In the genomic region with DNA sequence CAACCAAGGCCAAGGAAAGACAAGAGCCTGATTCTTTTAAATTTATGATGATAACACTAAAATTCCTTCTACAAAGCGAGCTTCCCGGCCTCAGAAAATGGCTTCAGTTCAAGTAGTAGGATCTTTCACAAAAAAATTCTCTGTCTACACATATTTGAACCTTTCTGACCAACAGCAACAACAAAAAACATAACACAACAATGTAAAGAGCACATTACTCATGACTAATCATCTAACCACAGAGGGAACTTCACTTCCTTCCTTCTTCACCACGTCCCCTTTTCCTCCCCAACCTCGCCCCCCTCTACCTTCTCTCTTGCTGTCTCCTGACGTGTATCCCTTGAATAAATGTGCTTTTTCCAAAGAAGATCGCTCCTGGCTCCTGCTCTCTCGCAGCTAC, we compare ENCODE assay signal across 12 cellular contexts.
A peak's percentile ranks its signal among the peaks of the same experiment; 100 is the strongest.
DNase-seq lines count a peak whose midpoint lies in the region; ATAC-seq and TF ChIP-seq lines count a peak whose summit lies in the region.
"Had no signal": no experiment of that assay in that cellular context is flagged by ENCODE, and none has a peak within 500 bp of the region (broad histone marks: within the 10 kb centered on the region; RNA-seq: fewer than 3 reads in every experiment).

No MANE protein-coding gene starts in this region.

- no peak for ATAC-seq in GM21723 (IDR thresholded peaks at IDR 0.05; ENCODE audit: unreplicated experiment)
- no peak for ATAC-seq in CD8-positive, alpha-beta T cell
- ATAC-seq: Panc1; stimulated activated naive CD8-positive, alpha-beta T cell treated with anti-CD3 and anti-CD28 coated beads, Interleukin-15, Interleukin-2, amounts not matched to agents 100 U/mL and 50 U/mL, for 24 hours had no signal

- 35% methylated on average over 7 of the region's 7 CpGs for WGBS in thymus

- H3K4me3 ChIP-seq in SJCRH30 (no peak overlapping the region), fibroblast of mammary gland (ENCODE audit: control insufficient read depth, low read depth, low read length) (no peak overlapping the region), thymus (ENCODE audit: low read length) (no peak overlapping the region)
- H3K4me3 ChIP-seq in CD8-positive, alpha-beta T cell (ENCODE audit: low read depth, low read length) = no peak overlapping the region

- H3K36me3 ChIP-seq in SJCRH30 (no peaks in the 10 kb centered on the region), thymus (ENCODE audit: control insufficient read depth, insufficient read depth) (no peaks in the 10 kb centered on the region)
- no peaks in the 10 kb centered on the region for H3K36me3 ChIP-seq in CD8-positive, alpha-beta T cell (ENCODE audit: insufficient read depth, low read length)

- POLR2A ChIA-PET in CD8-positive, alpha-beta T cell (lab: Charles Lee) = no interaction called here

- H3K36me3 Mint-ChIP-seq in activated T-helper 2 cell treated with anti-CD3 and anti-CD28 coated beads, Interferon-gamma antibody, Interleukin-2, Interleukin-4, amounts not matched to agents 10 μg/mL and 5 μg/mL and 100 μg/mL, durations not matched to agents 14 hours and 24 hours and 36 hours (ENCODE audit: low read depth) = peaks cover 6% of the 10 kb centered on the region
- peaks cover 2% of the 10 kb centered on the region for H3K36me3 Mint-ChIP-seq in CD8-positive, alpha-beta T cell

- H3K9me3 Mint-ChIP-seq in activated T-helper 2 cell treated with anti-CD3 and anti-CD28 coated beads, Interferon-gamma antibody, Interleukin-2, Interleukin-4, amounts not matched to agents 10 μg/mL and 5 μg/mL and 100 μg/mL, durations not matched to agents 14 hours and 24 hours and 36 hours = peaks cover 40% of the 10 kb centered on the region
- peaks cover 31% of the 10 kb centered on the region for H3K9me3 Mint-ChIP-seq in CD8-positive, alpha-beta T cell

- CTCF ChIA-PET in CD8-positive, alpha-beta T cell (lab: Charles Lee) = interaction anchor here (1.3 kb wide), 1 partner anchor 14 kb away, joined by 4 read pairs; no protein-coding TSS in a partner anchor

- H3K27ac ChIP-seq in SJCRH30 = peak overlapping the region; percentile 44
- H3K27ac ChIP-seq in thymus (ENCODE audit: low read depth) = peak overlapping the region; percentile 72
- no peak overlapping the region for H3K27ac ChIP-seq in CD8-positive, alpha-beta T cell (ENCODE audit: low read depth, low read length)
- H3K27ac ChIP-seq: VCaP had no signal

- peaks cover 9% of the 10 kb centered on the region; the same call in 1 of the 2 replicates for H3K4me1 ChIP-seq in SJCRH30
- H3K4me1 ChIP-seq in thymus (ENCODE audit: control insufficient read depth, insufficient read depth, low read length) = no peaks in the 10 kb centered on the region
- H3K4me1 ChIP-seq in CD8-positive, alpha-beta T cell (ENCODE audit: insufficient read depth, low read length) = peaks cover 6% of the 10 kb centered on the region

- peak; percentile 84 for DNase-seq in HT1080 (ENCODE audit: low read depth)
- peak; percentile 9 to 39 for DNase-seq in SJCRH30
- peak; percentile 84 for DNase-seq in fibroblast of mammary gland (ENCODE audit: low read depth)
- no peak for DNase-seq in activated T-helper 2 cell treated with anti-CD3 and anti-CD28 coated beads, Interferon-gamma antibody, Interleukin-2, Interleukin-4, amounts not matched to agents 10 μg/mL and 5 μg/mL and 100 μg/mL, durations not matched to agents 14 hours and 24 hours and 36 hours (ENCODE audit: low spot score)
- no peak for DNase-seq in CD8-positive, alpha-beta T cell
- DNase-seq: aorta; stimulated activated CD4-positive, alpha-beta T cell treated with anti-CD3 and anti-CD28 coated beads, Interleukin-1b, Interleukin-23, amount 100 ng/mL, for 48 hours; stimulated activated naive CD8-positive, alpha-beta T cell treated with anti-CD3 and anti-CD28 coated beads, Interleukin-15, Interleukin-2, amounts not matched to agents 100 U/mL and 50 U/mL, for 24 hours had no signal

- H3K27me3 ChIP-seq in SJCRH30 = no peaks in the 10 kb centered on the region
- no peaks in the 10 kb centered on the region for H3K27me3 ChIP-seq in thymus (ENCODE audit: control insufficient read depth, insufficient read depth)
- H3K27me3 ChIP-seq in CD8-positive, alpha-beta T cell (ENCODE audit: insufficient read depth, low read length) = no peaks in the 10 kb centered on the region

- peaks cover 31% of the 10 kb centered on the region for H3K27me3 Mint-ChIP-seq in activated T-helper 2 cell treated with anti-CD3 and anti-CD28 coated beads, Interferon-gamma antibody, Interleukin-2, Interleukin-4, amounts not matched to agents 10 μg/mL and 5 μg/mL and 100 μg/mL, durations not matched to agents 14 hours and 24 hours and 36 hours (ENCODE audit: low read depth)
- H3K27me3 Mint-ChIP-seq in CD8-positive, alpha-beta T cell (ENCODE audit: low read depth) = peaks cover 18% of the 10 kb centered on the region

- TF ChIP-seq CTCF in fibroblast of mammary gland (conservative IDR thresholded peaks at IDR 0.05; ENCODE audit: control insufficient read depth, insufficient read depth, low read depth, low read length) = no peak
- TF ChIP-seq CTCF in CD8-positive, alpha-beta T cell (IDR thresholded peaks at IDR 0.05) = no peak

- intact Hi-C loops in activated T-helper 2 cell treated with anti-CD3 and anti-CD28 coated beads, Interferon-gamma antibody, Interleukin-2, Interleukin-4, amounts not matched to agents 10 μg/mL and 5 μg/mL and 100 μg/mL, durations not matched to agents 14 hours and 24 hours and 36 hours (cut with micrococcal nuclease) = no loop called here
- intact Hi-C loops in CD8-positive, alpha-beta T cell (cut with DNase I, micrococcal nuclease) = no loop called here

- peaks cover 12% of the 10 kb centered on the region for H3K4me1 Mint-ChIP-seq in activated T-helper 2 cell treated with anti-CD3 and anti-CD28 coated beads, Interferon-gamma antibody, Interleukin-2, Interleukin-4, amounts not matched to agents 10 μg/mL and 5 μg/mL and 100 μg/mL, durations not matched to agents 14 hours and 24 hours and 36 hours (ENCODE audit: low read depth)
- peaks cover 9% of the 10 kb centered on the region for H3K4me1 Mint-ChIP-seq in CD8-positive, alpha-beta T cell (ENCODE audit: low read depth)

- no peak overlapping the region for H3K27ac Mint-ChIP-seq in activated T-helper 2 cell treated with anti-CD3 and anti-CD28 coated beads, Interferon-gamma antibody, Interleukin-2, Interleukin-4, amounts not matched to agents 10 μg/mL and 5 μg/mL and 100 μg/mL, durations not matched to agents 14 hours and 24 hours and 36 hours
- no peak overlapping the region for H3K27ac Mint-ChIP-seq in CD8-positive, alpha-beta T cell

- no peak overlapping the region for H3K4me3 Mint-ChIP-seq in activated T-helper 2 cell treated with anti-CD3 and anti-CD28 coated beads, Interferon-gamma antibody, Interleukin-2, Interleukin-4, amounts not matched to agents 10 μg/mL and 5 μg/mL and 100 μg/mL, durations not matched to agents 14 hours and 24 hours and 36 hours (ENCODE audit: low read depth)
- no peak overlapping the region for H3K4me3 Mint-ChIP-seq in CD8-positive, alpha-beta T cell

- H3K9me3 ChIP-seq in SJCRH30 (replicated peaks) (no peaks in the 10 kb centered on the region), thymus (ENCODE audit: control insufficient read depth) (no peaks in the 10 kb centered on the region)
- peaks cover 8% of the 10 kb centered on the region for H3K9me3 ChIP-seq in CD8-positive, alpha-beta T cell (ENCODE audit: low read length)

Comparison
In these comparisons a context has a peak if more than half of its experiments do, and no peak if none do; other contexts are left out.
1. DNase-seq: peak in HT1080 (single experiment), SJCRH30 (2 of 2) and fibroblast of mammary gland (single experiment); none in activated T-helper 2 cell treated with anti-CD3 and anti-CD28 coated beads, Interferon-gamma antibody, Interleukin-2, Interleukin-4, amounts not matched to agents 10 μg/mL and 5 μg/mL and 100 μg/mL, durations not matched to agents 14 hours and 24 hours and 36 hours (single experiment) and CD8-positive, alpha-beta T cell (0 of 7).